In genomic region chr10:490891-491571, GRCh38 we compare ENCODE assay signal across 11 cellular contexts.
DNase-seq lines count a peak whose midpoint lies in the region; ATAC-seq, FAIRE-seq and TF ChIP-seq lines count a peak whose summit lies in the region.
"Had no signal": no experiment of that assay in that cellular context is flagged by ENCODE, and none has a peak within 500 bp of the region (broad histone marks: within the 10 kb centered on the region; RNA-seq: fewer than 3 reads in every experiment).

No MANE protein-coding gene starts in this region.

- no peak overlapping the region for H3K27ac ChIP-seq in kidney (ENCODE audit: low read depth in 2 of 2, low read length in 2 of 2)

- no peaks in the 10 kb centered on the region for H3K9me3 ChIP-seq in endocrine pancreas (ENCODE audit: control insufficient read depth, low read length)
- no peaks in the 10 kb centered on the region for H3K9me3 ChIP-seq in kidney (ENCODE audit: control insufficient read depth in 1 of 2, low read length in 2 of 2)

- intact Hi-C loops in kidney (cut with DNase I): no loop called here

- TF ChIP-seq CTCF in kidney (IDR thresholded peaks at IDR 0.05; ENCODE audit: borderline replicate concordance, extremely low read depth, insufficient read depth): no peak

- H3K4me3 ChIP-seq in endocrine pancreas (ENCODE audit: control insufficient read depth, insufficient read depth, low read length) (no peak overlapping the region), kidney (ENCODE audit: low read length in 2 of 2) (no peak overlapping the region), skeletal muscle cell (ENCODE audit: low read depth, low read length) (no peak overlapping the region)

- ATAC-seq in HG02852 (IDR thresholded peaks at IDR 0.05; ENCODE audit: unreplicated experiment): no peak
- ATAC-seq: Panc1 had no signal

- FAIRE-seq in kidney (lab: Jason Lieb, UNC): no peak

- H3K27me3 ChIP-seq in endocrine pancreas (ENCODE audit: control insufficient read depth, insufficient read depth, low read length): no peaks in the 10 kb centered on the region

- H3K4me1 ChIP-seq in endocrine pancreas (ENCODE audit: control insufficient read depth, insufficient read depth, low read length) (peaks cover 4% of the 10 kb centered on the region), kidney (ENCODE audit: control insufficient read depth in 1 of 2, insufficient read depth in 1 of 2, low read depth in 1 of 2, low read length in 2 of 2) (no peaks in the 10 kb centered on the region)

- H3K36me3 ChIP-seq in endocrine pancreas (ENCODE audit: control insufficient read depth, insufficient read depth, low read length): no peaks in the 10 kb centered on the region
- no peaks in the 10 kb centered on the region for H3K36me3 ChIP-seq in kidney (ENCODE audit: control insufficient read depth in 1 of 2, insufficient read depth in 2 of 2, low read length in 2 of 2)

- peak overlapping the region; percentile 43 for H3K9ac ChIP-seq in endocrine pancreas (ENCODE audit: control insufficient read depth, insufficient read depth, low read length)
- H3K9ac ChIP-seq in kidney (ENCODE audit: low read length in 2 of 2): no peak overlapping the region

- peak; percentile 85 for DNase-seq in GM03348 (ENCODE audit: low spot score)
- DNase-seq in kidney: peak; percentile 75
- peak; percentile 61 for DNase-seq in skeletal muscle cell (ENCODE audit: low read depth)
- no peak for DNase-seq in DMS53 treated with DMSO at 0.1 percent for 48 hours (lab: John Stamatoyannopoulos, UW; ENCODE audit: unreplicated experiment)
- DNase-seq in kidney tubule cell (ENCODE audit: low spot score): no peak
- no peak for DNase-seq in stimulated activated CD4-positive, alpha-beta T cell treated with anti-CD3 and anti-CD28 coated beads, Interleukin-4, amount 100 ng/mL, for 24 hours
- DNase-seq: activated CD4-positive, alpha-beta T cell treated with anti-CD3 and anti-CD28 coated beads, Interleukin-2, amount 50 U/mL, for 1 hour; central memory CD4-positive, alpha-beta T cell had no signal

Comparison
In these comparisons a context has a peak if more than half of its experiments do, and no peak if none do; other contexts are left out.
1. DNase-seq: peak in GM03348 (single experiment), kidney (single experiment) and skeletal muscle cell (single experiment); none in DMS53 treated with DMSO at 0.1 percent for 48 hours (single experiment), kidney tubule cell (single experiment) and stimulated activated CD4-positive, alpha-beta T cell treated with anti-CD3 and anti-CD28 coated beads, Interleukin-4, amount 100 ng/mL, for 24 hours (single experiment).